In the genomic region with DNA sequence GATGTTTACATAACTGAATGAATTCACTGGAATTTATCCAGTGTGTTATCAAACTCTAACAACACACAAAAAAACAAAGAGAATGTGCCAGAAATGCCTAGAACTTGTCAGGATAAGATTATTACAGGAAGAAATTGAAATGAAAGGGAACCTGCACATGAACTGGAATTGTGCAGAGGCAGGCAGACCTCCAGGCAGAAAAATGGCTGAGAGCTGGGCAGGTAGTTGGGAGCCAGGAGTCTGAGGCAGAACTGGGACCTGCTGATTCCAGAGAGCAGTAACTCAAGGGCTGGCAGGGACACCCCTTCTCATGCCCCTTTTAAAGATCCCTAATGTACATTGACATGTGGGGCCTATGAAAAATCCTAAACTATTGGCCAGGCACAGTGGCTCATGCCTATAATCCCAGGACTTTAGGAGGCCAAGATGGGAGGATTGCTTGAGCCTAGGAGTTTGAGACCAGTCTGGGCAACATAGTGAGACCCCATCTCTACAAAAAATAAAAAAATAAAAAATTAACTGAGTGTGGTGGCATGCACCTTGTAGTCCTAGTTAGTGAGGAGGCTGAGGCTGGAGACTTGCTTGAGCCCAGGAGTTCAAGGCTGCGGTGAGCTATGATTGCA, we compare ENCODE assay signal across 8 cellular contexts. TPM values are rescaled to one million over a fixed set of nuclear protein-coding genes. Genes with fewer than 3 reads are reported as not detected.
DNase-seq lines count a peak whose midpoint lies in the region; ATAC-seq and TF ChIP-seq lines count a peak whose summit lies in the region.

No MANE protein-coding gene starts in this region.

- ATAC-seq in gastroesophageal sphincter: no peak

- WGBS in H9 (ENCODE audit: extremely low coverage, insufficient read length, low lambda C conversion rate): no CpG with 5 or more reads among the region's 1 CpG
- WGBS in gastroesophageal sphincter (ENCODE audit: low coverage in 1 of 2), 2 donors: 100% methylated on average over 1 of the region's 1 CpG; no CpG with 5 or more reads in 1 of the 2 donors

- H2AFZ ChIP-seq in H9 (ENCODE audit: low read length): no peak overlapping the region

- H2BK15ac ChIP-seq in H9 (ENCODE audit: low read depth, low read length): no peak overlapping the region

- no peak overlapping the region for H4K91ac ChIP-seq in H9 (ENCODE audit: insufficient read length, low read depth, low read length)

- H3K27ac Mint-ChIP-seq in H9: no peak overlapping the region

- H3K36me3 ChIP-seq in gastroesophageal sphincter: peaks cover 0 to 15% of the 10 kb centered on the region in 2 donors

- peaks cover 9 to 10% of the 10 kb centered on the region in 2 experiments for H3K4me1 Mint-ChIP-seq in H9

- no peak overlapping the region for H2BK20ac ChIP-seq in H9 (ENCODE audit: low read depth, low read length, poor library complexity, severe bottlenecking)

- DNase-seq in H9: no peak
- DNase-seq in UCSD-AML1 (lab: John Stamatoyannopoulos, UW; ENCODE audit: unreplicated experiment): peak; percentile 13
- DNase-seq in GM13977 (ENCODE audit: low spot score): no peak
- DNase-seq in NCI-H510A (lab: John Stamatoyannopoulos, UW): no peak
- no peak for DNase-seq in occipital lobe (lab: John Stamatoyannopoulos, UW)
- DNase-seq in SK-N-DZ (ENCODE audit: low spot score): no peak

- no peaks in the 10 kb centered on the region for H3K79me1 ChIP-seq in H9 (ENCODE audit: insufficient read depth, low read depth, low read length, poor library complexity, severe bottlenecking)

- no peaks in the 10 kb centered on the region for H3K27me3 Mint-ChIP-seq in H9 (ENCODE audit: low read depth)

- H3K27me3 ChIP-seq in H9 (ENCODE audit: insufficient read depth, low read length) (no peaks in the 10 kb centered on the region), gastroesophageal sphincter (no peaks in the 10 kb centered on the region)

- no peak for TF ChIP-seq EP300 in gastroesophageal sphincter (IDR thresholded peaks at IDR 0.05)

- H3K4me1 ChIP-seq in H9 (ENCODE audit: insufficient read depth, low read length): no peaks in the 10 kb centered on the region
- H3K4me1 ChIP-seq in gastroesophageal sphincter: peaks cover 0 to 37% (median 0%) of the 10 kb centered on the region in 3 donors

- H4K8ac ChIP-seq in H9 (replicated peaks; ENCODE audit: insufficient read length, low read depth, low read length): no peak overlapping the region

- H3K14ac ChIP-seq in H9 (ENCODE audit: insufficient read depth, low read length): no peak overlapping the region

- H3K18ac ChIP-seq in H9 (ENCODE audit: insufficient read length, low read depth, low read length): no peak overlapping the region

- H3K56ac ChIP-seq in H9 (ENCODE audit: insufficient read length, low read depth, low read length): no peak overlapping the region

- peaks cover 6% of the 10 kb centered on the region for H3K23me2 ChIP-seq in H9 (ENCODE audit: insufficient read length, low read depth, low read length, poor library complexity, severe bottlenecking)

- H2AK5ac ChIP-seq in H9 (ENCODE audit: insufficient read length, low read length): no peak overlapping the region

- H2BK12ac ChIP-seq in H9 (ENCODE audit: insufficient read length, low read depth, low read length): no peak overlapping the region

- peak overlapping the region; percentile 67 to 83 for H3K4me3 Mint-ChIP-seq in H9

- no peaks in the 10 kb centered on the region for H3K79me2 ChIP-seq in H9 (ENCODE audit: insufficient read depth, low read length)

- no peak overlapping the region for H2BK5ac ChIP-seq in H9 (ENCODE audit: insufficient read length, low read length)

- H3T11ph ChIP-seq in H9 (ENCODE audit: low read length): no peak overlapping the region

- no peaks in the 10 kb centered on the region for H3K9me3 ChIP-seq in H9 (ENCODE audit: control insufficient read depth, low read depth, low read length)
- no peaks in the 10 kb centered on the region for H3K9me3 ChIP-seq in gastroesophageal sphincter

- H3K4me3 ChIP-seq in gastroesophageal sphincter (peak overlapping the region; percentile 63 to 90), skin epidermis (peak overlapping the region; percentile 44 to 63 (median 53))

- in situ Hi-C loops in GM13977 (cut with MboI; ENCODE audit: low pct_unique_long_range_greater_than_20kb, low sequenced_read_pairs, unreplicated experiment): no loop called here

- H2BK120ac ChIP-seq in H9 (ENCODE audit: low read depth, low read length, poor library complexity, severe bottlenecking): no peak overlapping the region

- no peaks in the 10 kb centered on the region for H4K20me1 ChIP-seq in H9 (ENCODE audit: control insufficient read depth, insufficient read depth, insufficient read length)

- TF ChIP-seq CTCF in H9 (conservative IDR thresholded peaks at IDR 0.05) (no peak), gastroesophageal sphincter (IDR thresholded peaks at IDR 0.05) (no peak), GM13977 (IDR thresholded peaks at IDR 0.05; ENCODE audit: extremely low read depth, insufficient read depth, missing control alignments) (no peak)

- H3K9me3 Mint-ChIP-seq in H9: no peaks in the 10 kb centered on the region

- no peak overlapping the region for H3K9ac ChIP-seq in H9 (ENCODE audit: extremely low read depth, insufficient read length, low read length)

- no peak overlapping the region for H3K23ac ChIP-seq in H9 (ENCODE audit: insufficient read length, low read depth, low read length)

- H4K5ac ChIP-seq in H9 (ENCODE audit: insufficient read length, low read depth, low read length): no peak overlapping the region

- no peak overlapping the region for H3K4ac ChIP-seq in H9 (ENCODE audit: low read depth, low read length)

- peak overlapping the region; percentile 63 for H3K4me2 ChIP-seq in H9 (ENCODE audit: insufficient read depth, insufficient read length, low read length)

- no peak for TF ChIP-seq POLR2A in gastroesophageal sphincter (IDR thresholded peaks at IDR 0.05)

- H3K27ac ChIP-seq in H9 (ENCODE audit: insufficient read length, low read depth, low read length) (no peak overlapping the region), gastroesophageal sphincter (peak overlapping the region; percentile 78 to 81 (median 79)), skin epidermis (peak overlapping the region in 20 of 21 experiments; percentile 53 to 92 (median 81))

- H3K36me3 Mint-ChIP-seq in H9 (ENCODE audit: insufficient read depth in 1 of 3, low read depth in 3 of 3): peaks cover 0 to 9% (median 0%) of the 10 kb centered on the region in 3 experiments; a peak in 1 of 7 replicates

RNA-seq across cellular contexts. Expression of a gene that starts 0.7 kb away (rescaled TPM):
- total RNA-seq in H9 (2021): 2.9 and 3.7 TPM in 2 replicates
- total RNA-seq in gastroesophageal sphincter: 10 to 100 TPM; 16.3 to 37.5 (median 19.2) TPM
- 1.2 TPM for total RNA-seq in occipital lobe
- not detected in 2 replicates for polyA plus RNA-seq in SK-N-DZ (2014; cell fraction: cytosol; rRNA removed)
- polyA plus RNA-seq in SK-N-DZ (2014; cell fraction: nucleus; rRNA removed): not detected in 2 replicates

RNA-seq across cellular contexts. Expression of a gene that starts 5.1 kb away (rescaled TPM):
- 0.31 and 0.70 TPM in 2 replicates for total RNA-seq in H9 (2021)
- total RNA-seq in gastroesophageal sphincter: 1 to 10 TPM in 2 of 4 donors, under 1 TPM in 1, not detected in 1; 0.92 to 2.3 (median 2.0) TPM
- total RNA-seq in occipital lobe: 1.1 TPM
- not detected in 2 replicates for polyA plus RNA-seq in SK-N-DZ (2014; cell fraction: cytosol; rRNA removed)
- not detected in 2 replicates for polyA plus RNA-seq in SK-N-DZ (2014; cell fraction: nucleus; rRNA removed)
